11 cellular contexts compared by ENCODE assay signal in the genomic region with DNA sequence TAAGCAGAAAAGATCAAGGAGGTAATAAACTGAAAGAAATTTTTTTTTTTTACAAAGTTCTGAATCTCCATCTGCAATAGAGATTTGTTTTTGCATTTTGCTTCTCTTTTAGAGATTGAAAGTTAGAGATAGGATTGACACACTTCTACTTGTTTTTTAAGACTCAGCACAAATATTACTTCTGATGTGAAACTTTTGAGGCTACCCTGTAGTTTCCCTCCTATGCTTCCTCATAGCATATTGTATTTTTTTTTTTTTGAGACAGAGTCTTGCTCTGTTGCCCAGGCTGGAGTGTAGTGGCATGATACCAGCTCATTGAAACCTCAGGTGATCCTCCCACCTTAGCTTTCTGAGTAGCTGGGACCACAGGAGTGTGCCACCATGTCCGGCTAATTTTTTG. TPM values are rescaled to one million over a fixed set of nuclear protein-coding genes. Genes with fewer than 3 reads are reported as not detected.
DNase-seq lines count a peak whose midpoint lies in the region; ATAC-seq, FAIRE-seq and TF ChIP-seq lines count a peak whose summit lies in the region.
"Had no signal": no experiment of that assay in that cellular context is flagged by ENCODE, and none has a peak within 500 bp of the region (broad histone marks: within the 10 kb centered on the region; RNA-seq: fewer than 3 reads in every experiment).

No MANE protein-coding gene starts in this region.

- intact Hi-C loops in activated T-helper 2 cell treated with anti-CD3 and anti-CD28 coated beads, Interferon-gamma antibody, Interleukin-2, Interleukin-4, amounts not matched to agents 10 μg/mL and 5 μg/mL and 100 μg/mL, durations not matched to agents 14 hours and 24 hours and 36 hours (cut with micrococcal nuclease), result loop anchor here (5.0 kb wide), 1 partner anchor 33 kb away; a partner anchor contains a TSS

- no peaks in the 10 kb centered on the region for H3K9me3 Mint-ChIP-seq in activated T-cell treated with anti-CD3 and anti-CD28 coated beads, Interleukin-2, amount 50 U/mL, for 4 hours
- H3K9me3 Mint-ChIP-seq in activated T-helper 2 cell treated with anti-CD3 and anti-CD28 coated beads, Interferon-gamma antibody, Interleukin-2, Interleukin-4, amounts not matched to agents 10 μg/mL and 5 μg/mL and 100 μg/mL, durations not matched to agents 14 hours and 24 hours and 36 hours, result no peaks in the 10 kb centered on the region

- H3K27ac Mint-ChIP-seq in activated T-helper 2 cell treated with anti-CD3 and anti-CD28 coated beads, Interferon-gamma antibody, Interleukin-2, Interleukin-4, amounts not matched to agents 10 μg/mL and 5 μg/mL and 100 μg/mL, durations not matched to agents 14 hours and 24 hours and 36 hours, result peak overlapping the region; percentile 87

- DNase-seq in activated T-cell treated with anti-CD3 and anti-CD28 coated beads, Interleukin-2, amount 50 U/mL, for 4 hours, result no peak
- DNase-seq in activated T-cell treated with anti-CD3 and anti-CD28 coated beads for 4 hours, result no peak
- DNase-seq in activated T-helper 2 cell treated with anti-CD3 and anti-CD28 coated beads, Interferon-gamma antibody, Interleukin-2, Interleukin-4, amounts not matched to agents 10 μg/mL and 5 μg/mL and 100 μg/mL, durations not matched to agents 14 hours and 24 hours and 36 hours (ENCODE audit: low spot score), result no peak
- no peak for DNase-seq in thoracic aorta (ENCODE audit: low spot score)
- no peak for DNase-seq in BE2C
- no peak for DNase-seq in RCC 7860 (ENCODE audit: low spot score)
- DNase-seq in iPS-NIHi11 (ENCODE audit: low spot score), result no peak
- DNase-seq: NCI-H1694 treated with DMSO at 0.1 percent for 48 hours, SHP77 had no signal

- no peaks in the 10 kb centered on the region for H3K27me3 Mint-ChIP-seq in activated T-cell treated with anti-CD3 and anti-CD28 coated beads, Interleukin-2, amount 50 U/mL, for 4 hours (ENCODE audit: low read depth)
- H3K27me3 Mint-ChIP-seq in activated T-helper 2 cell treated with anti-CD3 and anti-CD28 coated beads, Interferon-gamma antibody, Interleukin-2, Interleukin-4, amounts not matched to agents 10 μg/mL and 5 μg/mL and 100 μg/mL, durations not matched to agents 14 hours and 24 hours and 36 hours (ENCODE audit: low read depth), result no peaks in the 10 kb centered on the region

- H3K4me1 Mint-ChIP-seq in activated T-cell treated with anti-CD3 and anti-CD28 coated beads, Interleukin-2, amount 50 U/mL, for 4 hours (ENCODE audit: low read depth), result peaks cover 12% of the 10 kb centered on the region
- H3K4me1 Mint-ChIP-seq in activated T-helper 2 cell treated with anti-CD3 and anti-CD28 coated beads, Interferon-gamma antibody, Interleukin-2, Interleukin-4, amounts not matched to agents 10 μg/mL and 5 μg/mL and 100 μg/mL, durations not matched to agents 14 hours and 24 hours and 36 hours (ENCODE audit: low read depth), result peaks cover 16% of the 10 kb centered on the region

- no peaks in the 10 kb centered on the region for H3K36me3 Mint-ChIP-seq in activated T-cell treated with anti-CD3 and anti-CD28 coated beads, Interleukin-2, amount 50 U/mL, for 4 hours (ENCODE audit: insufficient read depth)
- no peaks in the 10 kb centered on the region for H3K36me3 Mint-ChIP-seq in activated T-helper 2 cell treated with anti-CD3 and anti-CD28 coated beads, Interferon-gamma antibody, Interleukin-2, Interleukin-4, amounts not matched to agents 10 μg/mL and 5 μg/mL and 100 μg/mL, durations not matched to agents 14 hours and 24 hours and 36 hours (ENCODE audit: low read depth)

- H3K27ac ChIP-seq in thoracic aorta, result no peak overlapping the region

- H3K27me3 ChIP-seq in thoracic aorta (replicated peaks; ENCODE audit: insufficient read depth) (no peaks in the 10 kb centered on the region), BE2C (no peaks in the 10 kb centered on the region)

- ATAC-seq in activated T-cell treated with anti-CD3 and anti-CD28 coated beads, Interleukin-2, amount 50 U/mL, for 4 hours, result peak in 1 of 2 donors; percentile 48
- ATAC-seq in HG02981 (IDR thresholded peaks at IDR 0.05; ENCODE audit: unreplicated experiment) (peak; percentile 64), thoracic aorta (ENCODE audit: insufficient number of reproducible peaks, low FRiP score, low read depth) (no peak)

- peak overlapping the region; percentile 66 for H3K4me3 Mint-ChIP-seq in activated T-cell treated with anti-CD3 and anti-CD28 coated beads, Interleukin-2, amount 50 U/mL, for 4 hours
- H3K4me3 Mint-ChIP-seq in activated T-helper 2 cell treated with anti-CD3 and anti-CD28 coated beads, Interferon-gamma antibody, Interleukin-2, Interleukin-4, amounts not matched to agents 10 μg/mL and 5 μg/mL and 100 μg/mL, durations not matched to agents 14 hours and 24 hours and 36 hours (ENCODE audit: low read depth), result no peak overlapping the region

- H3K4me1 ChIP-seq in thoracic aorta (ENCODE audit: control insufficient read depth in 1 of 2, low read depth in 2 of 2) (no peaks in the 10 kb centered on the region), BE2C (no peaks in the 10 kb centered on the region)

- H3K36me3 ChIP-seq in thoracic aorta (no peaks in the 10 kb centered on the region), BE2C (no peaks in the 10 kb centered on the region)

- TF ChIP-seq CTCF in thoracic aorta (IDR thresholded peaks at IDR 0.05), result no peak
- no peak for TF ChIP-seq CTCF in BE2C (IDR thresholded peaks at IDR 0.05; ENCODE audit: low read depth, low read length)

- H3K4me3 ChIP-seq in thoracic aorta (peak overlapping the region; percentile 45), BE2C (ENCODE audit: low read depth, low read length) (no peak overlapping the region)

- H3K9me3 ChIP-seq in thoracic aorta, result no peaks in the 10 kb centered on the region
- no peaks in the 10 kb centered on the region for H3K9me3 ChIP-seq in BE2C

- FAIRE-seq in RCC 7860 (lab: Jason Lieb, UNC), result no peak
- FAIRE-seq: colon had no signal

RNA-seq across cellular contexts. Expression of a gene that starts 32.1 kb away (rescaled TPM):
- total RNA-seq in activated T-cell treated with anti-CD3 and anti-CD28 coated beads, Interleukin-2, amount 50 U/mL, for 4 hours, result 10 to 100 TPM; 12.0 to 13.5 (median 12.8) TPM
- 13.0 and 14.0 TPM in 2 replicates for total RNA-seq in activated T-helper 2 cell treated with anti-CD3 and anti-CD28 coated beads, Interferon-gamma antibody, Interleukin-2, Interleukin-4, amounts not matched to agents 10 μg/mL and 5 μg/mL and 100 μg/mL, durations not matched to agents 14 hours and 24 hours and 36 hours
- 10 to 100 TPM; 24.6 to 28.4 TPM for total RNA-seq in thoracic aorta
- polyA plus RNA-seq in BE2C (2012; ENCODE audit: insufficient read depth, insufficient read length, low read depth), result 7.9 TPM
